In the genomic region with DNA sequence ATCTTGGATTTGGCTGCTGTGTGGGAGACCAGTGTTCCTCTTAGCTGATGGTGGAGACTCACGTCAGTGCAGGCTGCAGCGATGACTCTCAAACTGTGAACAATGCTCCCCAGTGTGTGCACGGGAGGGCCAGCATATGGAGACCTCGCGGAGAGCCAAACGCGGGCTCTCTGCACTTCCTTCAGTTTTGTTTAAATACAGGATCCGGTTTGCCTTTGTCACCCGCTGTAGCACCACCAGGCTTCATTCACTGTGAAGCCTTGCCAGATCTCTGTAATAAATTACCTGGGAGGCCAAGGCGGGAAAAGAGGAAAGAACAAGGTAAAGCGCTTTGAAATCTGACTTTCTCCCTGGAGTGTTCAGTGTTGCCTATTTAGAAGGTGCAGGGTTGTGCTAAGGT, we compare ENCODE assay signal across 14 cellular contexts. TPM values are rescaled to one million over a fixed set of nuclear protein-coding genes. Genes with fewer than 3 reads are reported as not detected.
DNase-seq lines count a peak whose midpoint lies in the region; ATAC-seq lines count a peak whose summit lies in the region.
"Had no signal": no experiment of that assay in that cellular context is flagged by ENCODE, and none has a peak within 500 bp of the region (broad histone marks: within the 10 kb centered on the region; RNA-seq: fewer than 3 reads in every experiment).

No MANE protein-coding gene starts in this region.

- H4K8ac ChIP-seq in neuronal stem cell (ENCODE audit: low read depth, low read length) = no peak overlapping the region

- peak overlapping the region; percentile 90 for H3K27ac Mint-ChIP-seq in dendritic cell treated with granulocyte-macrophage colony-stimulating factor and Interleukin-4, amounts not matched to agents 40 ng/mL and 50 ng/mL, for 4 days
- H3K27ac Mint-ChIP-seq: immature natural killer cell, natural killer cell, T-cell had no signal

- no peaks in the 10 kb centered on the region for H3K36me3 ChIP-seq in neuronal stem cell (replicated peaks in 1 of 2; ENCODE audit: control insufficient read depth in 2 of 2, insufficient read depth in 2 of 2, low read length in 2 of 2)
- H3K36me3 ChIP-seq: tibial nerve had no signal

- H3K27ac ChIP-seq in neuronal stem cell (replicated peaks; ENCODE audit: low read length) = no peak overlapping the region

- H3K79me1 ChIP-seq in neuronal stem cell (ENCODE audit: low read depth, low read length) = no peaks in the 10 kb centered on the region

- no peaks in the 10 kb centered on the region for H3K9me3 Mint-ChIP-seq in dendritic cell treated with granulocyte-macrophage colony-stimulating factor and Interleukin-4, amounts not matched to agents 40 ng/mL and 50 ng/mL, for 4 days
- H3K9me3 Mint-ChIP-seq: immature natural killer cell, natural killer cell, T-cell had no signal

- H2BK15ac ChIP-seq in neuronal stem cell (ENCODE audit: low read length) = no peak overlapping the region

- no peak overlapping the region for H3K23ac ChIP-seq in neuronal stem cell (ENCODE audit: low read depth, low read length, poor library complexity)

- H2BK12ac ChIP-seq in neuronal stem cell (ENCODE audit: low read length) = no peak overlapping the region

- peaks cover 55% of the 10 kb centered on the region for H3K4me1 Mint-ChIP-seq in dendritic cell treated with granulocyte-macrophage colony-stimulating factor and Interleukin-4, amounts not matched to agents 40 ng/mL and 50 ng/mL, for 4 days (ENCODE audit: low read depth)

- peak overlapping the region; percentile 58 for H2AFZ ChIP-seq in neuronal stem cell (ENCODE audit: low read length)

- peaks cover 0 to 20% (median 0%) of the 10 kb centered on the region in 3 experiments for H3K27me3 ChIP-seq in neuronal stem cell (ENCODE audit: control insufficient read depth in 3 of 3, insufficient read depth in 3 of 3, low read depth in 1 of 3, low read length in 3 of 3)
- H3K27me3 ChIP-seq: tibial nerve had no signal

- H3K36me3 Mint-ChIP-seq in dendritic cell treated with granulocyte-macrophage colony-stimulating factor and Interleukin-4, amounts not matched to agents 40 ng/mL and 50 ng/mL, for 4 days (ENCODE audit: low read depth) = no peaks in the 10 kb centered on the region
- H3K36me3 Mint-ChIP-seq: immature natural killer cell, natural killer cell, T-cell had no signal

- intact Hi-C loops in dendritic cell treated with granulocyte-macrophage colony-stimulating factor and Interleukin-4, amounts not matched to agents 40 ng/mL and 50 ng/mL, for 4 days (cut with micrococcal nuclease) = loop anchor here (5.0 kb wide), 1 partner anchor 63 kb away; a partner anchor contains a TSS

- no peak overlapping the region for H3K18ac ChIP-seq in neuronal stem cell (ENCODE audit: low read length)

- no peak overlapping the region for H3K14ac ChIP-seq in neuronal stem cell (ENCODE audit: low read length)

- no peak overlapping the region for H3K4me3 ChIP-seq in neuronal stem cell (ENCODE audit: low read length in 2 of 2)
- H3K4me3 ChIP-seq: tibial nerve had no signal

- DNase-seq in HT-29 (ENCODE audit: low spot score) = peak; percentile 34
- DNase-seq in NCI-H748 (lab: John Stamatoyannopoulos, UW; ENCODE audit: unreplicated experiment) = peak; percentile 87
- DNase-seq in neuronal stem cell (ENCODE audit: low spot score) = no peak
- no peak for DNase-seq in activated naive CD4-positive, alpha-beta T cell (lab: John Stamatoyannopoulos, UW)
- DNase-seq: activated CD4-positive, alpha-beta T cell treated with anti-CD3 and anti-CD28 coated beads, Interleukin-2, amount 50 U/mL, for 1 hour; activated gamma-delta T cell; immature natural killer cell; natural killer cell; NCI-H1694; T-cell had no signal

- H2AK5ac ChIP-seq in neuronal stem cell (ENCODE audit: low read depth, low read length) = no peak overlapping the region

- WGBS in neuronal stem cell (ENCODE audit: extremely low coverage in 2 of 2, insufficient read length in 2 of 2, insufficient replicate concordance in 1 of 2), 2 donors = no CpG with 5 or more reads among the region's 11 CpGs

- no peak overlapping the region for H3K4ac ChIP-seq in neuronal stem cell (ENCODE audit: low read length)

- no peak overlapping the region for H3K4me3 Mint-ChIP-seq in dendritic cell treated with granulocyte-macrophage colony-stimulating factor and Interleukin-4, amounts not matched to agents 40 ng/mL and 50 ng/mL, for 4 days
- H3K4me3 Mint-ChIP-seq: immature natural killer cell, natural killer cell, T-cell had no signal

- no peak overlapping the region for H2BK120ac ChIP-seq in neuronal stem cell (ENCODE audit: low read depth, low read length)

- no peak overlapping the region for H4K91ac ChIP-seq in neuronal stem cell (ENCODE audit: low read depth, low read length, poor library complexity)

- no peak overlapping the region for H2BK5ac ChIP-seq in neuronal stem cell (ENCODE audit: low read length)

- no peak for ATAC-seq in HG02610 (IDR thresholded peaks at IDR 0.05; ENCODE audit: unreplicated experiment)
- ATAC-seq in GM21526 (IDR thresholded peaks at IDR 0.05; ENCODE audit: low FRiP score, unreplicated experiment) = no peak
- ATAC-seq: natural killer cell, T-cell had no signal

- H3K9ac ChIP-seq in neuronal stem cell (ENCODE audit: low read depth, low read length, poor library complexity) = no peak overlapping the region

- H3K27me3 Mint-ChIP-seq in dendritic cell treated with granulocyte-macrophage colony-stimulating factor and Interleukin-4, amounts not matched to agents 40 ng/mL and 50 ng/mL, for 4 days = peaks cover 1% of the 10 kb centered on the region

- H3K4me2 ChIP-seq in neuronal stem cell (ENCODE audit: insufficient read depth, low read length, poor library complexity, severe bottlenecking) = no peak overlapping the region

- no peaks in the 10 kb centered on the region for H3K9me3 ChIP-seq in neuronal stem cell (replicated peaks in 1 of 2; ENCODE audit: control insufficient read depth in 2 of 2, insufficient read depth in 1 of 2, low read depth in 1 of 2, low read length in 2 of 2)
- H3K9me3 ChIP-seq: tibial nerve had no signal

- H3K4me1 ChIP-seq in neuronal stem cell (ENCODE audit: control insufficient read depth in 2 of 2, insufficient read depth in 1 of 2, low read depth in 1 of 2, low read length in 2 of 2) = peaks cover 1 to 7% of the 10 kb centered on the region in 2 donors

RNA-seq across cellular contexts. Expression of a gene that starts 30.7 kb away (rescaled TPM):
- total RNA-seq in HT-29 (2014; rRNA removed; shearing (Covaris generic)) = 26.9 and 29.3 TPM in 2 replicates
- 18.5 TPM for polyA plus RNA-seq in neuronal stem cell (2013, experiment 1 of 2)
- 19.2 TPM for polyA plus RNA-seq in neuronal stem cell (2013, experiment 2 of 2)

Comparison
In these comparisons a context has a peak if more than half of its experiments do, and no peak if none do; other contexts are left out.
1. DNase-seq: peak in HT-29 (single experiment) and NCI-H748 (single experiment); none in neuronal stem cell (single experiment) and activated naive CD4-positive, alpha-beta T cell (0 of 4).